Comparison of ENCODE assay signal across 13 cellular contexts in genomic region chr1:32361308-32361673, GRCh38. TPM values are rescaled to one million over a fixed set of nuclear protein-coding genes. Genes with fewer than 3 reads are reported as not detected.
DNase-seq lines count a peak whose midpoint lies in the region; ATAC-seq, FAIRE-seq and TF ChIP-seq lines count a peak whose summit lies in the region.
"Had no signal": no experiment of that assay in that cellular context is flagged by ENCODE, and none has a peak within 500 bp of the region (broad histone marks: within the 10 kb centered on the region; RNA-seq: fewer than 3 reads in every experiment).

No MANE protein-coding gene starts in this region.

- H3K27ac ChIP-seq in GM23338 (ENCODE audit: low read depth) (no peak overlapping the region), mesenchymal stem cell (ENCODE audit: low read length, poor library complexity, severe bottlenecking) (no peak overlapping the region), suprapubic skin (peak overlapping the region; percentile 61)
- H3K27ac ChIP-seq: brain microvascular endothelial cell had no signal

- no peak for TF ChIP-seq EP300 in suprapubic skin (IDR thresholded peaks at IDR 0.05)

- no peak overlapping the region for H3K14ac ChIP-seq in mesenchymal stem cell (ENCODE audit: low read length in 2 of 2)

- no peak overlapping the region for H2AFZ ChIP-seq in GM23338
- H2AFZ ChIP-seq in mesenchymal stem cell (ENCODE audit: low read depth, low read length) = no peak overlapping the region

- H4K91ac ChIP-seq in mesenchymal stem cell (ENCODE audit: low read length) = peak overlapping the region; percentile 76

- no peaks in the 10 kb centered on the region; the same call in 1 of the 3 replicates for H3K9me3 Mint-ChIP-seq in GM23338
- H3K9me3 Mint-ChIP-seq in stimulated activated naive B cell treated with anti-CD40 and anti-IgM and Interleukin-4, amounts not matched to agents 10 μg/mL and 1 μg/mL and 100 μg/mL, for 72 hours = no peaks in the 10 kb centered on the region

- H4K8ac ChIP-seq in mesenchymal stem cell (ENCODE audit: low read length) = peak overlapping the region; percentile 57

- peaks cover 26% of the 10 kb centered on the region for H3K27me3 Mint-ChIP-seq in GM23338 (ENCODE audit: insufficient read depth, low read depth, poor library complexity)
- H3K27me3 Mint-ChIP-seq in stimulated activated naive B cell treated with anti-CD40 and anti-IgM and Interleukin-4, amounts not matched to agents 10 μg/mL and 1 μg/mL and 100 μg/mL, for 72 hours = peaks cover 0 to 5% of the 10 kb centered on the region in 2 donors

- no peak overlapping the region for H3K27ac Mint-ChIP-seq in GM23338
- H3K27ac Mint-ChIP-seq in stimulated activated naive B cell treated with anti-CD40 and anti-IgM and Interleukin-4, amounts not matched to agents 10 μg/mL and 1 μg/mL and 100 μg/mL, for 72 hours = no peak overlapping the region

- H3K36me3 ChIP-seq in GM23338 (ENCODE audit: insufficient read depth) (0 out of 2 replicates have a peak, but pooled peaks cover 8% of the 10 kb centered on the region), bronchial epithelial cell (ENCODE audit: control insufficient read depth, insufficient read depth, low read length) (peaks cover 1% of the 10 kb centered on the region), mesenchymal stem cell (ENCODE audit: control insufficient read depth in 1 of 2, insufficient read depth in 2 of 2, low read depth in 1 of 2, low read length in 2 of 2) (peaks cover 46 to 49% of the 10 kb centered on the region in 2 experiments), suprapubic skin (peaks cover 20% of the 10 kb centered on the region)

- ATAC-seq in GM23338 (peak; percentile 38), HG03108 (IDR thresholded peaks at IDR 0.05; ENCODE audit: unreplicated experiment) (no peak)
- ATAC-seq in stimulated activated naive B cell treated with anti-CD40 and anti-IgM and Interleukin-4, amounts not matched to agents 10 μg/mL and 1 μg/mL and 100 μg/mL, for 72 hours (replicated peaks) = no peak

- TF ChIP-seq CTCF in GM23338 (conservative IDR thresholded peaks at IDR 0.05; ENCODE audit: low read depth in 2 of 2) = no peak
- TF ChIP-seq CTCF in bronchial epithelial cell (IDR thresholded peaks at IDR 0.05; ENCODE audit: insufficient read depth, low read length, severe bottlenecking) = no peak
- TF ChIP-seq CTCF in suprapubic skin (IDR thresholded peaks at IDR 0.05) = no peak

- H3K4me1 Mint-ChIP-seq in GM23338 = peaks cover 7% of the 10 kb centered on the region
- H3K4me1 Mint-ChIP-seq in stimulated activated naive B cell treated with anti-CD40 and anti-IgM and Interleukin-4, amounts not matched to agents 10 μg/mL and 1 μg/mL and 100 μg/mL, for 72 hours = peaks cover 28 to 54% of the 10 kb centered on the region in 2 donors

- H3K4ac ChIP-seq in mesenchymal stem cell (ENCODE audit: low read depth in 1 of 2, low read length in 2 of 2) = no peak overlapping the region

- H3K4me2 ChIP-seq in GM23338 = peak overlapping the region; percentile 82; the same call in 1 of the 2 replicates
- H3K4me2 ChIP-seq in mesenchymal stem cell (ENCODE audit: low read length, poor library complexity, severe bottlenecking) = peak overlapping the region; percentile 21

- peak overlapping the region; percentile 64 for H2BK15ac ChIP-seq in mesenchymal stem cell (ENCODE audit: low read depth, poor library complexity, severe bottlenecking)

- peak overlapping the region in 1 of 2 experiments; percentile 42 for H2BK12ac ChIP-seq in mesenchymal stem cell (ENCODE audit: low read length in 2 of 2)

- no peaks in the 10 kb centered on the region for H3K79me2 ChIP-seq in GM23338 (replicated peaks; ENCODE audit: insufficient read depth)

- peaks cover 13% of the 10 kb centered on the region; the same call in 1 of the 2 replicates for H3F3A ChIP-seq in GM23338 (replicated peaks; ENCODE audit: low read depth)

- H3K27me3 ChIP-seq in GM23338 (ENCODE audit: insufficient read depth) (peaks cover 42% of the 10 kb centered on the region), bronchial epithelial cell (ENCODE audit: control insufficient read depth, insufficient read depth, low read length) (no peaks in the 10 kb centered on the region), mesenchymal stem cell (ENCODE audit: control insufficient read depth in 1 of 2, insufficient read depth in 1 of 2, low read length in 2 of 2) (no peaks in the 10 kb centered on the region), suprapubic skin (no peaks in the 10 kb centered on the region)
- H3K27me3 ChIP-seq: brain microvascular endothelial cell had no signal

- no peaks in the 10 kb centered on the region for H3K9me3 ChIP-seq in mesenchymal stem cell (ENCODE audit: control insufficient read depth, low read length)
- H3K9me3 ChIP-seq in suprapubic skin = no peaks in the 10 kb centered on the region

- H3K9ac ChIP-seq in mesenchymal stem cell (ENCODE audit: low read length) = no peak overlapping the region

- no peak for TF ChIP-seq POLR2A in suprapubic skin (IDR thresholded peaks at IDR 0.05)

- peak overlapping the region; percentile 48; the same call in 1 of the 3 replicates for H3K4me3 Mint-ChIP-seq in GM23338
- peak overlapping the region in 1 of 2 donors; percentile 23 for H3K4me3 Mint-ChIP-seq in stimulated activated naive B cell treated with anti-CD40 and anti-IgM and Interleukin-4, amounts not matched to agents 10 μg/mL and 1 μg/mL and 100 μg/mL, for 72 hours

- H3K9me2 ChIP-seq in GM23338 (ENCODE audit: insufficient read depth) = no peaks in the 10 kb centered on the region

- H2BK120ac ChIP-seq in mesenchymal stem cell (ENCODE audit: low read depth, low read length) = no peak overlapping the region

- H2BK5ac ChIP-seq in mesenchymal stem cell (ENCODE audit: low read depth, low read length, poor library complexity, severe bottlenecking) = no peak overlapping the region

- peaks cover 6% of the 10 kb centered on the region for H3K79me1 ChIP-seq in mesenchymal stem cell (replicated peaks; ENCODE audit: low read length, poor library complexity, severe bottlenecking)

- peak overlapping the region in 1 of 2 experiments; percentile 34 for H3K18ac ChIP-seq in mesenchymal stem cell (ENCODE audit: low read depth in 1 of 2, low read length in 2 of 2)

- WGBS in mesenchymal stem cell = 76% methylated on average over 35 of the region's 35 CpGs
- 65% methylated on average over 11 of the region's 35 CpGs for WGBS in suprapubic skin

- H3K4me1 ChIP-seq in GM23338 (ENCODE audit: insufficient read depth) (no peaks in the 10 kb centered on the region; the same call in 1 of the 2 replicates), mesenchymal stem cell (ENCODE audit: control insufficient read depth, insufficient read depth, low read depth, low read length) (peaks cover 18% of the 10 kb centered on the region), suprapubic skin (peaks cover 18% of the 10 kb centered on the region)

- H3K4me3 ChIP-seq in GM23338 (peak overlapping the region; percentile 54; the same call in 1 of the 2 replicates), bronchial epithelial cell (ENCODE audit: low read depth, low read length) (peak overlapping the region; percentile 40), mesenchymal stem cell (ENCODE audit: insufficient read depth in 1 of 2, low read depth in 1 of 2, low read length in 2 of 2) (peak overlapping the region in 1 of 2 experiments; percentile 39), suprapubic skin (peak overlapping the region; percentile 50)

- FAIRE-seq in bronchial epithelial cell (lab: Jason Lieb, UNC) = no peak
- FAIRE-seq: HTR-8/SVneo had no signal

- H4K20me1 ChIP-seq in GM23338 (replicated peaks; ENCODE audit: insufficient read depth) = no peaks in the 10 kb centered on the region; the same call in 1 of the 2 replicates

- H3K36me3 Mint-ChIP-seq in GM23338 (ENCODE audit: low read depth) = peaks cover 25% of the 10 kb centered on the region
- H3K36me3 Mint-ChIP-seq in stimulated activated naive B cell treated with anti-CD40 and anti-IgM and Interleukin-4, amounts not matched to agents 10 μg/mL and 1 μg/mL and 100 μg/mL, for 72 hours = peaks cover 16 to 34% of the 10 kb centered on the region in 2 donors

- DNase-seq in GM23338 (ENCODE audit: low spot score) (peak; percentile 71), bronchial epithelial cell (ENCODE audit: low read depth) (no peak), mesenchymal stem cell (no peak), suprapubic skin (ENCODE audit: low spot score in 2 of 2) (no peak), DMS 273 treated with DMSO at 0.1 percent for 48 hours (lab: John Stamatoyannopoulos, UW) (no peak), NOMO-1 treated with dmso at 0.1 percent for 144 hours (lab: John Stamatoyannopoulos, UW; ENCODE audit: unreplicated experiment) (no peak)
- DNase-seq in stimulated activated naive B cell treated with anti-CD40 and anti-IgM and Interleukin-4, amounts not matched to agents 10 μg/mL and 1 μg/mL and 100 μg/mL, for 72 hours = no peak
- DNase-seq: brain microvascular endothelial cell; GOT3; NCI-H1417 treated with DMSO at 0.1 percent for 48 hours; stimulated activated CD4-positive, alpha-beta T cell treated with anti-CD3 and anti-CD28 coated beads, Interleukin-12 subunit alpha, Interleukin-12 subunit beta, amount 100 ng/mL, for 4 hours had no signal

- no peak overlapping the region for H2AK5ac ChIP-seq in mesenchymal stem cell (ENCODE audit: low read length, severe bottlenecking)

- H3K23ac ChIP-seq in mesenchymal stem cell (ENCODE audit: low read length in 2 of 2) = no peak overlapping the region

RNA-seq across cellular contexts. Expression of gene FAM229A, which starts 1.0 kb away (rescaled TPM):
- 0.27 and 4.2 TPM in 2 replicates for total RNA-seq in GM23338 (2014; rRNA removed; shearing (Covaris generic))
- polyA plus RNA-seq in GM23338 (2016; fragmentation: Nextera tagmentation; extraction: Ambion mirVana) = 2.1 and 3.6 TPM in 2 replicates
- total RNA-seq in bronchial epithelial cell (0.26 and 0.64 TPM in 2 replicates), suprapubic skin (10 to 100 TPM in 3 of 4 donors, 1 to 10 TPM in 1; 4.4 to 41.8 (median 16.3) TPM)
- 3.5 TPM for polyA plus RNA-seq in mesenchymal stem cell (2013, experiment 1 of 2)
- polyA plus RNA-seq in mesenchymal stem cell (2013, experiment 2 of 2) = 2.7 TPM

RNA-seq across cellular contexts. Expression of gene TSSK3, which starts 1.0 kb away (rescaled TPM):
- total RNA-seq in GM23338 (2014; rRNA removed; shearing (Covaris generic)) = not detected in 2 replicates
- polyA plus RNA-seq in GM23338 (2016; fragmentation: Nextera tagmentation; extraction: Ambion mirVana) = 0.54 TPM in 1 of 2 replicates, not detected in the other
- 0.26 and 0.64 TPM in 2 replicates for total RNA-seq in bronchial epithelial cell
- polyA plus RNA-seq in mesenchymal stem cell (2013, experiment 1 of 2) = 0.86 TPM
- 0.52 TPM for polyA plus RNA-seq in mesenchymal stem cell (2013, experiment 2 of 2)
- total RNA-seq in suprapubic skin = 1 to 10 TPM in 2 of 4 donors, under 1 TPM in 1, not detected in 1; 0.86 to 2.7 (median 1.3) TPM

RNA-seq across cellular contexts. Expression of gene MARCKSL1, which starts 25.3 kb away (rescaled TPM):
- total RNA-seq in GM23338 (2014; rRNA removed; shearing (Covaris generic)) = 266 and 329 TPM in 2 replicates
- polyA plus RNA-seq in GM23338 (2016; fragmentation: Nextera tagmentation; extraction: Ambion mirVana) = 553 and 576 TPM in 2 replicates
- total RNA-seq in bronchial epithelial cell (3.2 and 4.2 TPM in 2 replicates), suprapubic skin (10 to 100 TPM; 12.8 to 25.1 (median 19.3) TPM)
- 391 TPM for polyA plus RNA-seq in mesenchymal stem cell (2013, experiment 1 of 2)
- polyA plus RNA-seq in mesenchymal stem cell (2013, experiment 2 of 2) = 395 TPM

RNA-seq across cellular contexts. Expression of gene BSDC1, which starts 33.0 kb away (rescaled TPM):
- 50.7 and 55.8 TPM in 2 replicates for total RNA-seq in GM23338 (2014; rRNA removed; shearing (Covaris generic))
- 22.7 and 24.9 TPM in 2 replicates for polyA plus RNA-seq in GM23338 (2016; fragmentation: Nextera tagmentation; extraction: Ambion mirVana)
- total RNA-seq in bronchial epithelial cell (35.5 and 45.6 TPM in 2 replicates), suprapubic skin (100 to 1,000 TPM in 3 of 4 donors, 10 to 100 TPM in 1; 96.0 to 140 (median 120) TPM)
- 35.1 TPM for polyA plus RNA-seq in mesenchymal stem cell (2013, experiment 1 of 2)
- 33.7 TPM for polyA plus RNA-seq in mesenchymal stem cell (2013, experiment 2 of 2)

Comparison
In these comparisons a context has a peak if more than half of its experiments do, and no peak if none do; other contexts are left out.
1. RNA of gene MARCKSL1, which starts 25.3 kb away (total RNA-seq): 266 to 329 TPM in GM23338; 12.8 to 25.1 TPM in suprapubic skin and 3.2 to 4.2 TPM in bronchial epithelial cell; every median in the first group is over 10 times any median in the second.